ENCODE assay signal across 22 cellular contexts in genomic region chr11:23711981-23712380, GRCh38.
"Had no signal": no experiment of that assay in that cellular context is flagged by ENCODE, and none has a peak within 500 bp of the region (broad histone marks: within the 10 kb centered on the region; RNA-seq: fewer than 3 reads in every experiment).

No MANE protein-coding gene starts in this region.

- H3K4me3 Mint-ChIP-seq: activated B cell treated with CpG ODN at 0.5 μM for 24 hours; activated CD4-positive, alpha-beta T cell treated with anti-CD3 and anti-CD28 coated beads, Interleukin-2, amount 10 ng/mL, durations not matched to agents 24 days and 14 days; activated CD8-positive, alpha-beta memory T cell treated with anti-CD3 and anti-CD28 coated beads, Interleukin-2, amount 10 ng/mL, durations not matched to agents 7 days and 5 days; activated T-cell treated with anti-CD3 and anti-CD28 coated beads, Interleukin-2, amount 50 U/mL, for 4 hours; T-helper 1 cell treated with Interleukin-12 subunit alpha and Interleukin-12 subunit beta and Interleukin-4 antibody, amounts not matched to agents 30 μg/mL and 1 μg/mL, for 36 hours had no signal

- H3K27me3 Mint-ChIP-seq: activated B cell treated with CpG ODN at 0.5 μM for 24 hours; activated CD4-positive, alpha-beta T cell treated with anti-CD3 and anti-CD28 coated beads, Interleukin-2, amount 10 ng/mL, durations not matched to agents 24 days and 14 days; activated CD8-positive, alpha-beta memory T cell treated with anti-CD3 and anti-CD28 coated beads, Interleukin-2, amount 10 ng/mL, durations not matched to agents 7 days and 5 days had no signal

- H3K27me3 ChIP-seq: brain microvascular endothelial cell, cardiac muscle cell had no signal

- H3K4me3 ChIP-seq: cardiac muscle cell had no signal

- H3K27ac ChIP-seq: brain microvascular endothelial cell, cardiac muscle cell had no signal

- DNase-seq: activated B cell treated with CpG ODN at 0.5 μM for 24 hours; activated CD4-positive, alpha-beta T cell treated with anti-CD3 and anti-CD28 coated beads for 1 hour; activated CD4-positive, alpha-beta T cell treated with anti-CD3 and anti-CD28 coated beads, Interleukin-2, amount 10 ng/mL, durations not matched to agents 24 days and 14 days; activated CD4-positive, alpha-beta T cell treated with anti-CD3 and anti-CD28 coated beads, Interleukin-2, amount 50 U/mL, for 48 hours; activated CD8-positive, alpha-beta memory T cell treated with anti-CD3 and anti-CD28 coated beads, Interleukin-2, amount 10 ng/mL, durations not matched to agents 7 days and 5 days; activated effector memory CD4-positive, alpha-beta T cell treated with anti-CD3 and anti-CD28 coated beads, Interleukin-2, amount 50 U/mL, for 16 hours; activated naive CD4-positive, alpha-beta T cell treated with Interleukin-2 at 50 U/mL for 16 hours; activated T-cell treated with anti-CD3 and anti-CD28 coated beads, Interleukin-2, amount 50 U/mL, for 4 hours; amygdala; brain microvascular endothelial cell; cerebellar nuclear complex; MM.1S; NCI-H1105; NCI-H1436; NCI-H1694 treated with DMSO at 0.1 percent for 48 hours; NCI-H2029 treated with DMSO at 0.1 percent for 48 hours; NCI-H510A treated with DMSO at 0.1 percent for 48 hours; PC-3; SHP77 treated with DMSO at 0.1 percent for 48 hours had no signal

- ATAC-seq: activated CD8-positive, alpha-beta memory T cell treated with anti-CD3 and anti-CD28 coated beads, Interleukin-2, amount 10 ng/mL, durations not matched to agents 7 days and 5 days; activated naive CD4-positive, alpha-beta T cell treated with anti-CD3 and anti-CD28 coated beads, Interleukin-2, amount 50 U/mL, for 72 hours; activated T-cell treated with anti-CD3 and anti-CD28 coated beads, Interleukin-2, amount 50 U/mL, for 4 hours; PC-3 had no signal

- H3K36me3 Mint-ChIP-seq: activated CD8-positive, alpha-beta memory T cell treated with anti-CD3 and anti-CD28 coated beads, Interleukin-2, amount 10 ng/mL, durations not matched to agents 7 days and 5 days; activated naive CD4-positive, alpha-beta T cell treated with anti-CD3 and anti-CD28 coated beads, Interleukin-2, amount 50 U/mL, for 72 hours had no signal

- H3K36me3 ChIP-seq: brain microvascular endothelial cell, cardiac muscle cell had no signal

- H3K27ac Mint-ChIP-seq: activated B cell treated with CpG ODN at 0.5 μM for 24 hours; activated CD4-positive, alpha-beta T cell treated with anti-CD3 and anti-CD28 coated beads, Interleukin-2, amount 10 ng/mL, durations not matched to agents 24 days and 14 days; activated CD8-positive, alpha-beta memory T cell treated with anti-CD3 and anti-CD28 coated beads, Interleukin-2, amount 10 ng/mL, durations not matched to agents 7 days and 5 days; activated naive CD4-positive, alpha-beta T cell treated with anti-CD3 and anti-CD28 coated beads, Interleukin-2, amount 50 U/mL, for 72 hours; T-helper 1 cell treated with Interleukin-12 subunit alpha and Interleukin-12 subunit beta and Interleukin-4 antibody, amounts not matched to agents 30 μg/mL and 1 μg/mL, for 36 hours had no signal

- H3K4me1 Mint-ChIP-seq: activated B cell treated with CpG ODN at 0.5 μM for 24 hours; activated CD4-positive, alpha-beta T cell treated with anti-CD3 and anti-CD28 coated beads, Interleukin-2, amount 10 ng/mL, durations not matched to agents 24 days and 14 days; activated CD8-positive, alpha-beta memory T cell treated with anti-CD3 and anti-CD28 coated beads, Interleukin-2, amount 10 ng/mL, durations not matched to agents 7 days and 5 days had no signal
